In genomic region chr20:4060856-4061440, GRCh38 we compare ENCODE assay signal across 15 cellular contexts. TPM values are rescaled to one million over a fixed set of nuclear protein-coding genes. Genes with fewer than 3 reads are reported as not detected.
DNase-seq lines count a peak whose midpoint lies in the region; ATAC-seq and TF ChIP-seq lines count a peak whose summit lies in the region.
"Had no signal": no experiment of that assay in that cellular context is flagged by ENCODE, and none has a peak within 500 bp of the region (broad histone marks: within the 10 kb centered on the region; RNA-seq: fewer than 3 reads in every experiment).

No MANE protein-coding gene starts in this region.

- TF ChIP-seq CTCF in endodermal cell (conservative IDR thresholded peaks at IDR 0.05) (no peak), stomach (IDR thresholded peaks at IDR 0.05) (no peak), chondrocyte (IDR thresholded peaks at IDR 0.05) (no peak)

- H3K9me3 ChIP-seq in endodermal cell (ENCODE audit: control insufficient read depth, low read length), result no peaks in the 10 kb centered on the region
- no peaks in the 10 kb centered on the region for H3K9me3 ChIP-seq in stomach
- H3K9me3 ChIP-seq: SJCRH30, transverse colon had no signal

- H3K4me3 ChIP-seq in endodermal cell (ENCODE audit: low read length) (no peak overlapping the region), stomach (no peak overlapping the region)
- H3K4me3 ChIP-seq: SJCRH30, smooth muscle cell, transverse colon had no signal

- H3K9me3 Mint-ChIP-seq in activated naive CD4-positive, alpha-beta T cell treated with anti-CD3 and anti-CD28 coated beads, Interleukin-2, amount 10 ng/mL, durations not matched to agents 7 days and 5 days, result no peaks in the 10 kb centered on the region
- no peaks in the 10 kb centered on the region for H3K9me3 Mint-ChIP-seq in endodermal cell
- H3K9me3 Mint-ChIP-seq in chondrocyte (ENCODE audit: low read depth), result no peaks in the 10 kb centered on the region

- H3K36me3 Mint-ChIP-seq in activated naive CD4-positive, alpha-beta T cell treated with anti-CD3 and anti-CD28 coated beads, Interleukin-2, amount 10 ng/mL, durations not matched to agents 7 days and 5 days, result no peaks in the 10 kb centered on the region
- H3K36me3 Mint-ChIP-seq in endodermal cell (ENCODE audit: low read depth), result no peaks in the 10 kb centered on the region
- H3K36me3 Mint-ChIP-seq in chondrocyte (ENCODE audit: low read depth), result no peaks in the 10 kb centered on the region

- DNase-seq in activated naive CD4-positive, alpha-beta T cell treated with anti-CD3 and anti-CD28 coated beads, Interleukin-2, amount 10 ng/mL, durations not matched to agents 7 days and 5 days, result no peak
- no peak for DNase-seq in activated naive CD4-positive, alpha-beta T cell treated with Interleukin-2 at 50 U/mL for 16 hours
- DNase-seq in endodermal cell, result no peak
- no peak for DNase-seq in stomach
- no peak for DNase-seq in chondrocyte (ENCODE audit: low spot score)
- DNase-seq: activated CD4-positive, CD25-positive, alpha-beta regulatory T cell treated with anti-CD3 and anti-CD28 coated beads, Interleukin-2, amount 50 U/mL, for 72 hours; cortex of kidney; HCEC 1CT; NCI-H187 treated with DMSO at 0.1 percent for 48 hours; SJCRH30 had no signal

- H3K27me3 Mint-ChIP-seq in activated naive CD4-positive, alpha-beta T cell treated with anti-CD3 and anti-CD28 coated beads, Interleukin-2, amount 10 ng/mL, durations not matched to agents 7 days and 5 days, result no peaks in the 10 kb centered on the region
- peaks cover 3% of the 10 kb centered on the region for H3K27me3 Mint-ChIP-seq in endodermal cell (ENCODE audit: insufficient read depth)
- no peaks in the 10 kb centered on the region for H3K27me3 Mint-ChIP-seq in chondrocyte (ENCODE audit: low read depth)

- peak overlapping the region; percentile 12 for H3K27ac Mint-ChIP-seq in activated naive CD4-positive, alpha-beta T cell treated with anti-CD3 and anti-CD28 coated beads, Interleukin-2, amount 10 ng/mL, durations not matched to agents 7 days and 5 days
- H3K27ac Mint-ChIP-seq in endodermal cell (peak overlapping the region; percentile 81), chondrocyte (ENCODE audit: unreplicated experiment) (no peak overlapping the region)

- no peak overlapping the region for H3K4me3 Mint-ChIP-seq in activated naive CD4-positive, alpha-beta T cell treated with anti-CD3 and anti-CD28 coated beads, Interleukin-2, amount 10 ng/mL, durations not matched to agents 7 days and 5 days
- H3K4me3 Mint-ChIP-seq in endodermal cell (no peak overlapping the region), chondrocyte (ENCODE audit: unreplicated experiment) (no peak overlapping the region)

- H3K4me1 Mint-ChIP-seq in activated naive CD4-positive, alpha-beta T cell treated with anti-CD3 and anti-CD28 coated beads, Interleukin-2, amount 10 ng/mL, durations not matched to agents 7 days and 5 days, result peaks cover 37% of the 10 kb centered on the region
- H3K4me1 Mint-ChIP-seq in endodermal cell (peaks cover 37% of the 10 kb centered on the region), chondrocyte (ENCODE audit: low read depth) (peaks cover 32% of the 10 kb centered on the region)

- ATAC-seq in GM21423 (IDR thresholded peaks at IDR 0.05; ENCODE audit: unreplicated experiment) (no peak), GM21390 (IDR thresholded peaks at IDR 0.05; ENCODE audit: unreplicated experiment) (no peak)

- CTCF ChIA-PET in activated naive CD4-positive, alpha-beta T cell treated with anti-CD3 and anti-CD28 coated beads, Interleukin-2, amount 10 ng/mL, durations not matched to agents 7 days and 5 days (lab: Charles Lee), result interaction anchor here (1.5 kb wide), 1 partner anchor 10 kb away, joined by 4 read pairs; no protein-coding TSS in a partner anchor

- TF ChIP-seq RAD21 in Ishikawa (IDR thresholded peaks at IDR 0.05; ENCODE audit: low read depth), result no peak

- TF ChIP-seq POLR2A in stomach (IDR thresholded peaks at IDR 0.05), result no peak

- H3K27me3 ChIP-seq in endodermal cell (ENCODE audit: control insufficient read depth, insufficient read depth, low read length, poor library complexity, severe bottlenecking), result no peaks in the 10 kb centered on the region
- H3K27me3 ChIP-seq in stomach, result no peaks in the 10 kb centered on the region
- H3K27me3 ChIP-seq: SJCRH30, transverse colon had no signal

- intact Hi-C loops in stomach (cut with DNase I; ENCODE audit: low total_unique reads), result no loop called here

- H3K4me1 ChIP-seq in endodermal cell (ENCODE audit: control insufficient read depth, insufficient read depth, low read length) (peaks cover 2% of the 10 kb centered on the region), stomach (peaks cover 13 to 57% (median 36%) of the 10 kb centered on the region in 4 donors)

- no peak overlapping the region for H3K9ac ChIP-seq in endodermal cell (ENCODE audit: extremely low read depth, low read length, poor library complexity, severe bottlenecking)

- TF ChIP-seq EP300 in Ishikawa (IDR thresholded peaks at IDR 0.05; ENCODE audit: borderline replicate concordance), result no peak
- TF ChIP-seq EP300 in stomach (IDR thresholded peaks at IDR 0.05), result no peak

- no peak overlapping the region for H3K27ac ChIP-seq in endodermal cell (ENCODE audit: low read depth, low read length)
- peak overlapping the region in 3 of 5 donors; percentile 43 to 75 (median 59) for H3K27ac ChIP-seq in stomach
- H3K27ac ChIP-seq: SJCRH30 had no signal

- H3K36me3 ChIP-seq in endodermal cell (ENCODE audit: control insufficient read depth, insufficient read depth, low read length) (no peaks in the 10 kb centered on the region), stomach (no peaks in the 10 kb centered on the region)
- H3K36me3 ChIP-seq: SJCRH30, transverse colon had no signal

- WGBS in endodermal cell (ENCODE audit: insufficient coverage in 1 of 2, insufficient read length in 1 of 2), 2 experiments, result 94 to 100% methylated on average over 2 to 4 of the region's 4 CpGs
- WGBS in stomach, 5 donors, result 69 to 89% (median 81%) methylated on average over 4 of the region's 4 CpGs

TF ChIP-seq in Ishikawa, 13 proteins besides CTCF, POLR2A, EP300 and RAD21:
- TF ChIP-seq TCF12 (IDR thresholded peaks at IDR 0.05; ENCODE audit: low read depth) (no peak), USF1 (IDR thresholded peaks at IDR 0.05) (no peak), EGR1 (IDR thresholded peaks at IDR 0.05) (no peak), CREB1 (IDR thresholded peaks at IDR 0.05; ENCODE audit: low read depth) (no peak), FOXM1 (IDR thresholded peaks at IDR 0.05; ENCODE audit: borderline replicate concordance, low read depth) (no peak), CEBPB (IDR thresholded peaks at IDR 0.05) (no peak), ZBTB7A (IDR thresholded peaks at IDR 0.05; ENCODE audit: low read depth) (peak; percentile 41; the same call in 1 of the 2 replicates), NFIC (IDR thresholded peaks at IDR 0.05) (no peak), REST (IDR thresholded peaks at IDR 0.05; ENCODE audit: low read depth) (no peak)
TF ChIP-seq in Ishikawa: peak in this region for 1.

RNA-seq across cellular contexts. Expression of gene RNF24, which starts 45.6 kb away (rescaled TPM):
- total RNA-seq in endodermal cell, result 10 to 100 TPM; 22.8 to 26.1 TPM
- 26.2 TPM for polyA plus RNA-seq in endodermal cell (2013, experiment 1 of 2)
- 27.0 TPM for polyA plus RNA-seq in endodermal cell (2013, experiment 2 of 2)
- 10 to 100 TPM in 2 of 5 donors, 1 to 10 TPM in 3; 1.3 to 12.2 (median 7.2) TPM for total RNA-seq in stomach
- 1 to 10 TPM; 2.2 to 3.7 (median 2.3) TPM for polyA plus RNA-seq in stomach
- total RNA-seq in chondrocyte, result 13.3 to 22.4 TPM (median 18.9 TPM) in 3 replicates
